9 cellular contexts compared by ENCODE assay signal in the genomic region with DNA sequence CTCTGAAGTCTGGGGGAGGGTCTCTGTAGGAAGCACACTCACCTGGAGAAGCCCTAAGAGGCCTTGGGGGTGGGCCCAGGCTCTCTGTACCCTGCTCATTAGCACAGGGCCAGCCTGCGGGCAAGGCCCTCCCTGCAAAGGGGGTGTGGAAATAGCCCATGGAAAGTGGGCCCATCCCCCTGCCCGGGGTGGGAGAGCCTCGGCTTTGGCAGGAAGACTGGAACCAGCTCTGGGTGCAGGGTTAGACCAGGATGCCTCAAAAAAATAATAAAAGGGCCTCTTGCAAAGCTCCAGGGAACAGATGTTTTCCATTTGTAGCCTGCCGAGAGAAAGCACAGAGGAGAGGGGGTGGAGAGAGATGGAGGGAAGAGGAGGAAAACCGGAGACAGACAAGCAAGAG.
A peak's percentile ranks its signal among the peaks of the same experiment; 100 is the strongest.
DNase-seq lines count a peak whose midpoint lies in the region; ATAC-seq and TF ChIP-seq lines count a peak whose summit lies in the region.
"Had no signal": no experiment of that assay in that cellular context is flagged by ENCODE, and none has a peak within 500 bp of the region (broad histone marks: within the 10 kb centered on the region; RNA-seq: fewer than 3 reads in every experiment).

No MANE protein-coding gene starts in this region.

- H3K4me3 ChIP-seq in mammary epithelial cell (replicated peaks in 1 of 3; ENCODE audit: insufficient read depth in 1 of 3, low read depth in 2 of 3, low read length in 3 of 3) (no peak overlapping the region), choroid plexus epithelial cell (ENCODE audit: low read depth, low read length) (no peak overlapping the region), mucosa of rectum (ENCODE audit: low read length in 2 of 2) (no peak overlapping the region), vagina (no peak overlapping the region)

- H3K4me1 Mint-ChIP-seq in MCF 10A (ENCODE audit: insufficient read depth, unreplicated experiment) (no peaks in the 10 kb centered on the region), immature natural killer cell (peaks cover 10 to 11% of the 10 kb centered on the region in 2 donors)

- no peak overlapping the region for H2AFZ ChIP-seq in mammary epithelial cell (ENCODE audit: low read depth, low read length)

- ATAC-seq in GM18520 (IDR thresholded peaks at IDR 0.05; ENCODE audit: unreplicated experiment), result no peak

- no peak for TF ChIP-seq POLR2A in vagina (IDR thresholded peaks at IDR 0.05)

- in situ Hi-C loops in mammary epithelial cell (cut with MboI; ENCODE audit: low sequenced_read_pairs in 2 of 2), result no loop called here

- H3K9ac ChIP-seq in mammary epithelial cell (ENCODE audit: insufficient read depth, low read length) (no peak overlapping the region), mucosa of rectum (ENCODE audit: low read depth in 1 of 2, low read length in 2 of 2) (no peak overlapping the region)

- dilution Hi-C loops in mammary epithelial cell (cut with HindIII; ENCODE audit: low sequenced_read_pairs), result no loop called here

- CTCF ChIA-PET in MCF 10A (lab: Yijun Ruan, JAX) (interaction anchor here (1.1 kb wide), 1 partner anchor 267 kb away, joined by 4 read pairs; no protein-coding TSS in a partner anchor), mammary epithelial cell (lab: Charles Lee; ENCODE audit: low non-redundant PET) (no interaction called here)

- H3K4me1 ChIP-seq in mammary epithelial cell (ENCODE audit: insufficient read depth, low read length), result no peaks in the 10 kb centered on the region
- peaks cover 19 to 27% of the 10 kb centered on the region in 2 donors for H3K4me1 ChIP-seq in mucosa of rectum (ENCODE audit: control insufficient read depth in 2 of 2, insufficient read depth in 2 of 2, low read length in 2 of 2)
- H3K4me1 ChIP-seq in vagina, result peaks cover 62% of the 10 kb centered on the region

- intact Hi-C loops in MCF 10A (cut with micrococcal nuclease), result no loop called here
- intact Hi-C loops in mammary epithelial cell (cut with micrococcal nuclease), result no loop called here
- intact Hi-C loops in vagina (cut with DNase I), result no loop called here

- H4K20me1 ChIP-seq in mammary epithelial cell (ENCODE audit: insufficient read depth, low read length), result no peaks in the 10 kb centered on the region

- H3K27me3 ChIP-seq in mammary epithelial cell (ENCODE audit: insufficient read depth, low read length), result no peaks in the 10 kb centered on the region
- H3K27me3 ChIP-seq in mucosa of rectum (ENCODE audit: control insufficient read depth in 2 of 2, insufficient read depth in 2 of 2, low read length in 2 of 2), result no peaks in the 10 kb centered on the region
- no peaks in the 10 kb centered on the region for H3K27me3 ChIP-seq in vagina
- H3K27me3 ChIP-seq: neutrophil had no signal

- H3K79me2 ChIP-seq in mammary epithelial cell (ENCODE audit: insufficient read depth, low read length), result no peaks in the 10 kb centered on the region

- no peak overlapping the region for H3K4me2 ChIP-seq in mammary epithelial cell (ENCODE audit: insufficient read depth, low read depth, low read length)

- no peaks in the 10 kb centered on the region for H3K9me3 Mint-ChIP-seq in MCF 10A (ENCODE audit: unreplicated experiment)
- H3K9me3 Mint-ChIP-seq in immature natural killer cell, result peaks cover 0 to 2% (median 0%) of the 10 kb centered on the region in 6 donors

- DNase-seq in MCF 10A (ENCODE audit: unreplicated experiment), result no peak
- no peak for DNase-seq in mammary epithelial cell
- DNase-seq in choroid plexus epithelial cell (ENCODE audit: low read depth), result peak; percentile 70
- DNase-seq in vagina (ENCODE audit: extremely low spot score in 2 of 2), result no peak
- no peak for DNase-seq in immature natural killer cell
- no peak for DNase-seq in OCI-M1 (lab: John Stamatoyannopoulos, UW)

- no peak for TF ChIP-seq CTCF in MCF 10A (IDR thresholded peaks at IDR 0.05; ENCODE audit: unreplicated experiment)
- TF ChIP-seq CTCF in mammary epithelial cell (conservative IDR thresholded peaks at IDR 0.05 in 1 of 2, IDR thresholded peaks at IDR 0.05 in 1 of 2; ENCODE audit: extremely low read depth in 1 of 2, insufficient read depth in 1 of 2, low read depth in 1 of 2, low read length in 2 of 2), result no peak
- no peak for TF ChIP-seq CTCF in choroid plexus epithelial cell (conservative IDR thresholded peaks at IDR 0.05; ENCODE audit: low read depth, low read length)
- TF ChIP-seq CTCF in vagina (IDR thresholded peaks at IDR 0.05), result no peak

- H3K36me3 ChIP-seq in mammary epithelial cell (ENCODE audit: insufficient read depth, low read length) (peaks cover 2% of the 10 kb centered on the region), mucosa of rectum (ENCODE audit: control insufficient read depth in 2 of 2, insufficient read depth in 2 of 2, low read length in 2 of 2) (peaks cover 19 to 26% of the 10 kb centered on the region in 2 donors), vagina (peaks cover 0 to 32% of the 10 kb centered on the region in 2 donors)

- no peaks in the 10 kb centered on the region for H3K9me3 ChIP-seq in mammary epithelial cell (replicated peaks; ENCODE audit: insufficient read depth, low read length)
- H3K9me3 ChIP-seq in mucosa of rectum (ENCODE audit: control insufficient read depth in 2 of 2, low read length in 2 of 2), result no peaks in the 10 kb centered on the region
- H3K9me3 ChIP-seq in vagina, result no peaks in the 10 kb centered on the region
- H3K9me3 ChIP-seq: neutrophil had no signal

- H3K27me3 Mint-ChIP-seq in MCF 10A (ENCODE audit: insufficient read depth, unreplicated experiment), result no peaks in the 10 kb centered on the region
- H3K27me3 Mint-ChIP-seq in immature natural killer cell (ENCODE audit: low read depth in 3 of 3), result peaks cover 0 to 4% (median 2%) of the 10 kb centered on the region in 3 donors

- POLR2A ChIA-PET in MCF 10A (lab: Yijun Ruan, JAX), result no interaction called here

- H3K36me3 Mint-ChIP-seq in MCF 10A (ENCODE audit: insufficient read depth, unreplicated experiment), result peaks cover 41% of the 10 kb centered on the region
- H3K36me3 Mint-ChIP-seq in immature natural killer cell, result peaks cover 13 to 31% (median 18%) of the 10 kb centered on the region in 3 donors

- BruUV-seq in MCF 10A (replicated peaks; lab: Mats Ljungman, UMichigan) (no TSS peak), mammary epithelial cell (replicated peaks; lab: Mats Ljungman, UMichigan) (no TSS peak)

- H3K4me3 Mint-ChIP-seq in MCF 10A (ENCODE audit: unreplicated experiment) (no peak overlapping the region), immature natural killer cell (no peak overlapping the region)

- H3K27ac Mint-ChIP-seq in MCF 10A (ENCODE audit: low read depth, unreplicated experiment) (peak overlapping the region; percentile 11), immature natural killer cell (peak overlapping the region in 2 of 6 donors; percentile 20 to 32)

- H3K27ac ChIP-seq in mammary epithelial cell (ENCODE audit: insufficient read depth, low read depth, low read length) (no peak overlapping the region), mucosa of rectum (ENCODE audit: low read depth in 2 of 2, low read length in 2 of 2) (peak overlapping the region; percentile 67 to 84), vagina (peak overlapping the region; percentile 90)

- 89% methylated on average over 3 of the region's 5 CpGs for WGBS in mammary epithelial cell (ENCODE audit: low coverage, missing lambda C conversion rate)
